ENCODE assay signal across 8 cellular contexts in genomic region chr2:3517948-3518495, GRCh38. TPM values are rescaled to one million over a fixed set of nuclear protein-coding genes. Genes with fewer than 3 reads are reported as not detected.
DNase-seq lines count a peak whose midpoint lies in the region; ATAC-seq and TF ChIP-seq lines count a peak whose summit lies in the region.

No MANE protein-coding gene starts in this region.

- no peaks in the 10 kb centered on the region for H3K9me3 ChIP-seq in RWPE2 (ENCODE audit: severe bottlenecking)
- no peaks in the 10 kb centered on the region for H3K9me3 ChIP-seq in sigmoid colon

- H3K4me3 ChIP-seq in RWPE2 (ENCODE audit: severe bottlenecking) (peak overlapping the region; percentile 73), fibroblast of mammary gland (ENCODE audit: control insufficient read depth, low read depth, low read length) (peak overlapping the region; percentile 87), sigmoid colon (peak overlapping the region; percentile 73 to 95 (median 93))

- H3K27me3 ChIP-seq in RWPE2 (ENCODE audit: insufficient read depth, poor library complexity, severe bottlenecking) (no peaks in the 10 kb centered on the region), sigmoid colon (no peaks in the 10 kb centered on the region)

- no peaks in the 10 kb centered on the region for H3K36me3 ChIP-seq in RWPE2 (ENCODE audit: low read depth)
- H3K36me3 ChIP-seq in sigmoid colon = peaks cover 0 to 12% (median 7%) of the 10 kb centered on the region in 4 donors

- intact Hi-C loops in sigmoid colon (cut with DNase I) = loop anchor here (2.0 kb wide), 2 partner anchors 41 to 57 kb away; partner anchors contain the start of genes RNASEH1 and RPS7

- TF ChIP-seq POLR2A in sigmoid colon (IDR thresholded peaks at IDR 0.05) = no peak

- H3K27ac ChIP-seq in RWPE2 (ENCODE audit: poor library complexity, severe bottlenecking) (peak overlapping the region; percentile 59), sigmoid colon (peak overlapping the region; percentile 96 to 100 (median 98))

- DNase-seq in RWPE2 (ENCODE audit: low spot score) (no peak), fibroblast of mammary gland (ENCODE audit: low read depth) (no peak), sigmoid colon (no peak), SKM-1 (lab: John Stamatoyannopoulos, UW; ENCODE audit: unreplicated experiment) (no peak), hypothalamus (lab: John Stamatoyannopoulos, UW) (no peak)
- DNase-seq in stimulated activated CD8-positive, alpha-beta memory T cell treated with anti-CD3 and anti-CD28 coated beads, Interleukin-4, amount 100 ng/mL, for 48 hours = no peak

- TF ChIP-seq CTCF in RWPE2 (IDR thresholded peaks at IDR 0.05; ENCODE audit: poor library complexity, severe bottlenecking) (no peak), fibroblast of mammary gland (conservative IDR thresholded peaks at IDR 0.05; ENCODE audit: control insufficient read depth, insufficient read depth, low read depth, low read length) (no peak), sigmoid colon (IDR thresholded peaks at IDR 0.05) (no peak)

- H3K4me1 ChIP-seq in RWPE2 (ENCODE audit: insufficient read depth, poor library complexity, severe bottlenecking) (no peaks in the 10 kb centered on the region), sigmoid colon (peaks cover 0 to 47% (median 39%) of the 10 kb centered on the region in 4 donors)

- 27 to 33% methylated on average over 3 of the region's 3 CpGs for WGBS in sigmoid colon, 2 donors

- no peak for TF ChIP-seq EP300 in sigmoid colon (IDR thresholded peaks at IDR 0.05)

- ATAC-seq in GM18511 (IDR thresholded peaks at IDR 0.05; ENCODE audit: unreplicated experiment) = peak; percentile 35
- ATAC-seq in RWPE2 (ENCODE audit: low read depth) = no peak
- no peak for ATAC-seq in HG03565 (IDR thresholded peaks at IDR 0.05; ENCODE audit: unreplicated experiment)

RNA-seq across cellular contexts. Expression of gene ADI1, which starts 1.3 kb away (rescaled TPM):
- 100 to 1,000 TPM in 1 of 4 donors, 10 to 100 TPM in 3; 35.7 to 104 (median 77.1) TPM for total RNA-seq in sigmoid colon
- 100 to 1,000 TPM in 2 of 3 donors, 10 to 100 TPM in 1; 47.4 to 114 (median 111) TPM for polyA plus RNA-seq in sigmoid colon

RNA-seq across cellular contexts. Expression of gene RNASEH1, which starts 40.1 kb away (rescaled TPM):
- total RNA-seq in sigmoid colon = 10 to 100 TPM; 20.5 to 28.4 (median 23.9) TPM
- 10 to 100 TPM; 10.4 to 18.4 (median 10.8) TPM for polyA plus RNA-seq in sigmoid colon

RNA-seq across cellular contexts. Expression of gene RPS7, which starts 57.0 kb away (rescaled TPM):
- total RNA-seq in sigmoid colon = 1,000 to 10,000 TPM; 4,404 to 6,289 (median 5,620) TPM
- 1,000 to 10,000 TPM; 1,874 to 3,184 (median 2,304) TPM for polyA plus RNA-seq in sigmoid colon
